1 cellular context compared by ENCODE assay signal in the genomic region with DNA sequence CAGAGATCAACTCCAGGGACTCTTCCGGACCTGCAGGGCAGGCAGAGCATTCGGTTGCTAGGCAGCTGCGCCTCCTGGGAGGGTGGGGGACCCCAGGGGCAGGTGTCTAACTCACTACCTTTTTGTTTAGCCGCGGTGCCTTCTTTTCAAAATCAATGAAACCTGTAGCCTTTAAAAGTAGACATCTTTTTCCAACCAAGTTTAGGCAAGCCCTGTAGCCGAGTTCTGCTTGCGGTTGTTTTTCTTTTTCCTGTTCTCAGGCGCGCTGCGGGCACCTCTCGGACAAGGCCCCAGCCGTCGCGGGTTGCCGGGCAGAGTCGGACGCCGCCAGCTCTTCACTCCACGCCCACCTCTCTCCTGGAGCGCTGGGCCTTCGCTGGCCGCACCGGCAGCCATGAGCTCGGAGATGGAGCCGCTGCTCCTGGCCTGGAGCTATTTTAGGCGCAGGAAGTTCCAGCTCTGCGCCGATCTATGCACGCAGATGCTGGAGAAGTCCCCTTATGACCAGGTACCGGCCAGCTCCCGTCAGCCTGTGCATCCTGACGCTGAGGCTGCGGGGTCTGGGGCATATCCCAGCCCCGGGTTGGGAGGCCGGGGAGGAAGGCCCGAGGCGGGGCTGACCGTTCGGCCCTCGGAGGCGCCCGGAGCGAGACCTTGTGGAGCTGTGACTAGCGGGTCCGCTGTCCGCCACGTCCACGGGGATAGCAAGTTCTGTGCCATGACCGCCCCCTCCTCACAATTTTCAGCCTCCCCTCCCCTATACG.
TF ChIP-seq lines count a peak whose summit lies in the region.

A gene (plus strand): TSS at position 338 of the 764 bp plus-strand sequence. CDS start 57 bp downstream, at position 395.

TF ChIP-seq in HepG2, 621 proteins besides CTCF, POLR2A, EP300 and RAD21 (continued from another document and continues in another):
- TF ChIP-seq KLF6 (CRISPR knock-in tag; IDR thresholded peaks at IDR 0.05) (peak; percentile 75), FOSL1 (CRISPR knock-in tag; IDR thresholded peaks at IDR 0.05; ENCODE audit: borderline replicate concordance) (0 out of 2 replicates have a peak, but pooled peaks have one; percentile 15), HNRNPUL1 (IDR thresholded peaks at IDR 0.05; ENCODE audit: low read depth, low read length) (no peak), ZNF501 (CRISPR knock-in tag; IDR thresholded peaks at IDR 0.05) (peak; percentile 91), WIZ (CRISPR knock-in tag; IDR thresholded peaks at IDR 0.05) (no peak), SMARCC2 (IDR thresholded peaks at IDR 0.05) (no peak), ZSCAN30 (CRISPR knock-in tag; IDR thresholded peaks at IDR 0.05) (no peak), KMT2B (CRISPR knock-in tag; IDR thresholded peaks at IDR 0.05) (peak; percentile 73), NR2F2 (IDR thresholded peaks at IDR 0.05; ENCODE audit: borderline replicate concordance, low read depth) (no peak), AGO1 (IDR thresholded peaks at IDR 0.05; ENCODE audit: low read depth, low read length, poor library complexity, severe bottlenecking) (no peak), KDM5A (IDR thresholded peaks at IDR 0.05; ENCODE audit: borderline replicate concordance, low read length) (peak; percentile 66; the same call in 1 of the 2 replicates), ZNF460 (CRISPR knock-in tag; IDR thresholded peaks at IDR 0.05; ENCODE audit: borderline replicate concordance) (peak; percentile 36; the same call in 1 of the 2 replicates), KLF9 (CRISPR knock-in tag; IDR thresholded peaks at IDR 0.05; ENCODE audit: low read depth) (peak; percentile 83), FOSL2 (CRISPR knock-in tag; IDR thresholded peaks at IDR 0.05) (peak; percentile 36; the same call in 1 of the 2 replicates), ZNF451 (CRISPR knock-in tag; IDR thresholded peaks at IDR 0.05) (peak; percentile 95), ZNF891 (CRISPR knock-in tag; IDR thresholded peaks at IDR 0.05) (peak; percentile 90; the same call in 1 of the 2 replicates), PHF8 (CRISPR knock-in tag; IDR thresholded peaks at IDR 0.05) (peak; percentile 99), ZNF616 (CRISPR knock-in tag; IDR thresholded peaks at IDR 0.05; ENCODE audit: low read depth) (peak; percentile 78; the same call in 1 of the 2 replicates), ZNF577 (CRISPR knock-in tag; IDR thresholded peaks at IDR 0.05; ENCODE audit: borderline replicate concordance, low read depth) (no peak), KDM1A (CRISPR knock-in tag; IDR thresholded peaks at IDR 0.05) (no peak), PHF5A (CRISPR knock-in tag; IDR thresholded peaks at IDR 0.05; ENCODE audit: low read depth, unreplicated experiment) (no peak), SRF (IDR thresholded peaks at IDR 0.05; ENCODE audit: low read depth, low read length) (no peak), JARID2 (CRISPR knock-in tag; IDR thresholded peaks at IDR 0.05; ENCODE audit: insufficient replicate concordance) (no peak), ZNF549 (CRISPR knock-in tag; IDR thresholded peaks at IDR 0.05) (no peak), RCOR2 (CRISPR knock-in tag; IDR thresholded peaks at IDR 0.05) (no peak), SAP130 (CRISPR knock-in tag; IDR thresholded peaks at IDR 0.05; ENCODE audit: low read depth) (peak; percentile 98), IKZF1 (IDR thresholded peaks at IDR 0.05) (no peak), SMAD9 (CRISPR knock-in tag; IDR thresholded peaks at IDR 0.05) (no peak), KMT2A (CRISPR knock-in tag; IDR thresholded peaks at IDR 0.05) (peak; percentile 91), CEBPB (IDR thresholded peaks at IDR 0.05; ENCODE audit: borderline replicate concordance, low read depth, low read length) (no peak), ZNF317 (CRISPR knock-in tag; IDR thresholded peaks at IDR 0.05) (0 out of 2 replicates have a peak, but pooled peaks have one; percentile 72), ZNF138 (CRISPR knock-in tag; IDR thresholded peaks at IDR 0.05; ENCODE audit: low read depth) (peak; percentile 52; the same call in 1 of the 2 replicates), RBM22 (optimal IDR thresholded peaks at IDR 0.05; ENCODE audit: low read length) (peak; percentile 64), ZNF670 (CRISPR knock-in tag; IDR thresholded peaks at IDR 0.05; ENCODE audit: borderline replicate concordance) (peak; percentile 66; the same call in 1 of the 2 replicates), SMARCE1 (IDR thresholded peaks at IDR 0.05; ENCODE audit: borderline replicate concordance) (no peak), ZSCAN21 (CRISPR knock-in tag; IDR thresholded peaks at IDR 0.05; ENCODE audit: borderline replicate concordance) (peak; percentile 46; the same call in 1 of the 2 replicates), ZFX (CRISPR knock-in tag; IDR thresholded peaks at IDR 0.05; ENCODE audit: low read depth) (peak; percentile 99), EED (CRISPR knock-in tag; IDR thresholded peaks at IDR 0.05) (0 out of 2 replicates have a peak, but pooled peaks have one; percentile 81), XBP1 (CRISPR knock-in tag; IDR thresholded peaks at IDR 0.05) (0 out of 2 replicates have a peak, but pooled peaks have one; percentile 20), LCORL (IDR thresholded peaks at IDR 0.05) (no peak), LCORL (CRISPR knock-in tag; IDR thresholded peaks at IDR 0.05) (peak; percentile 74), CC2D1A (CRISPR knock-in tag; IDR thresholded peaks at IDR 0.05) (no peak), KDM2A (CRISPR knock-in tag; IDR thresholded peaks at IDR 0.05; ENCODE audit: borderline replicate concordance, low read depth) (peak; percentile 88; the same call in 1 of the 2 replicates)
- TF ChIP-seq, protein P1, sequence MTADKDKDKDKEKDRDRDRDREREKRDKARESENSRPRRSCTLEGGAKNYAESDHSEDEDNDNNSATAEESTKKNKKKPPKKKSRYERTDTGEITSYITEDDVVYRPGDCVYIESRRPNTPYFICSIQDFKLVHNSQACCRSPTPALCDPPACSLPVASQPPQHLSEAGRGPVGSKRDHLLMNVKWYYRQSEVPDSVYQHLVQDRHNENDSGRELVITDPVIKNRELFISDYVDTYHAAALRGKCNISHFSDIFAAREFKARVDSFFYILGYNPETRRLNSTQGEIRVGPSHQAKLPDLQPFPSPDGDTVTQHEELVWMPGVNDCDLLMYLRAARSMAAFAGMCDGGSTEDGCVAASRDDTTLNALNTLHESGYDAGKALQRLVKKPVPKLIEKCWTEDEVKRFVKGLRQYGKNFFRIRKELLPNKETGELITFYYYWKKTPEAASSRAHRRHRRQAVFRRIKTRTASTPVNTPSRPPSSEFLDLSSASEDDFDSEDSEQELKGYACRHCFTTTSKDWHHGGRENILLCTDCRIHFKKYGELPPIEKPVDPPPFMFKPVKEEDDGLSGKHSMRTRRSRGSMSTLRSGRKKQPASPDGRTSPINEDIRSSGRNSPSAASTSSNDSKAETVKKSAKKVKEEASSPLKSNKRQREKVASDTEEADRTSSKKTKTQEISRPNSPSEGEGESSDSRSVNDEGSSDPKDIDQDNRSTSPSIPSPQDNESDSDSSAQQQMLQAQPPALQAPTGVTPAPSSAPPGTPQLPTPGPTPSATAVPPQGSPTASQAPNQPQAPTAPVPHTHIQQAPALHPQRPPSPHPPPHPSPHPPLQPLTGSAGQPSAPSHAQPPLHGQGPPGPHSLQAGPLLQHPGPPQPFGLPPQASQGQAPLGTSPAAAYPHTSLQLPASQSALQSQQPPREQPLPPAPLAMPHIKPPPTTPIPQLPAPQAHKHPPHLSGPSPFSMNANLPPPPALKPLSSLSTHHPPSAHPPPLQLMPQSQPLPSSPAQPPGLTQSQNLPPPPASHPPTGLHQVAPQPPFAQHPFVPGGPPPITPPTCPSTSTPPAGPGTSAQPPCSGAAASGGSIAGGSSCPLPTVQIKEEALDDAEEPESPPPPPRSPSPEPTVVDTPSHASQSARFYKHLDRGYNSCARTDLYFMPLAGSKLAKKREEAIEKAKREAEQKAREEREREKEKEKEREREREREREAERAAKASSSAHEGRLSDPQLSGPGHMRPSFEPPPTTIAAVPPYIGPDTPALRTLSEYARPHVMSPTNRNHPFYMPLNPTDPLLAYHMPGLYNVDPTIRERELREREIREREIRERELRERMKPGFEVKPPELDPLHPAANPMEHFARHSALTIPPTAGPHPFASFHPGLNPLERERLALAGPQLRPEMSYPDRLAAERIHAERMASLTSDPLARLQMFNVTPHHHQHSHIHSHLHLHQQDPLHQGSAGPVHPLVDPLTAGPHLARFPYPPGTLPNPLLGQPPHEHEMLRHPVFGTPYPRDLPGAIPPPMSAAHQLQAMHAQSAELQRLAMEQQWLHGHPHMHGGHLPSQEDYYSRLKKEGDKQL (CRISPR knock-in tag; IDR thresholded peaks at IDR 0.05; ENCODE audit: low read depth): 0 out of 2 replicates have a peak, but pooled peaks have one; percentile 12
- TF ChIP-seq, protein P2, sequence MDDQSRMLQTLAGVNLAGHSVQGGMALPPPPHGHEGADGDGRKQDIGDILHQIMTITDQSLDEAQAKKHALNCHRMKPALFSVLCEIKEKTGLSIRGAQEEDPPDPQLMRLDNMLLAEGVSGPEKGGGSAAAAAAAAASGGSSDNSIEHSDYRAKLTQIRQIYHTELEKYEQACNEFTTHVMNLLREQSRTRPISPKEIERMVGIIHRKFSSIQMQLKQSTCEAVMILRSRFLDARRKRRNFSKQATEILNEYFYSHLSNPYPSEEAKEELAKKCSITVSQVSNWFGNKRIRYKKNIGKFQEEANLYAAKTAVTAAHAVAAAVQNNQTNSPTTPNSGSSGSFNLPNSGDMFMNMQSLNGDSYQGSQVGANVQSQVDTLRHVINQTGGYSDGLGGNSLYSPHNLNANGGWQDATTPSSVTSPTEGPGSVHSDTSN (CRISPR knock-in tag; IDR thresholded peaks at IDR 0.05; ENCODE audit: borderline replicate concordance): 0 out of 2 replicates have a peak, but pooled peaks have one; percentile 15
- TF ChIP-seq, protein P3, sequence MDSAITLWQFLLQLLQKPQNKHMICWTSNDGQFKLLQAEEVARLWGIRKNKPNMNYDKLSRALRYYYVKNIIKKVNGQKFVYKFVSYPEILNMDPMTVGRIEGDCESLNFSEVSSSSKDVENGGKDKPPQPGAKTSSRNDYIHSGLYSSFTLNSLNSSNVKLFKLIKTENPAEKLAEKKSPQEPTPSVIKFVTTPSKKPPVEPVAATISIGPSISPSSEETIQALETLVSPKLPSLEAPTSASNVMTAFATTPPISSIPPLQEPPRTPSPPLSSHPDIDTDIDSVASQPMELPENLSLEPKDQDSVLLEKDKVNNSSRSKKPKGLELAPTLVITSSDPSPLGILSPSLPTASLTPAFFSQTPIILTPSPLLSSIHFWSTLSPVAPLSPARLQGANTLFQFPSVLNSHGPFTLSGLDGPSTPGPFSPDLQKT (CRISPR knock-in tag; IDR thresholded peaks at IDR 0.05; ENCODE audit: borderline replicate concordance): no peak
- TF ChIP-seq, protein P4, sequence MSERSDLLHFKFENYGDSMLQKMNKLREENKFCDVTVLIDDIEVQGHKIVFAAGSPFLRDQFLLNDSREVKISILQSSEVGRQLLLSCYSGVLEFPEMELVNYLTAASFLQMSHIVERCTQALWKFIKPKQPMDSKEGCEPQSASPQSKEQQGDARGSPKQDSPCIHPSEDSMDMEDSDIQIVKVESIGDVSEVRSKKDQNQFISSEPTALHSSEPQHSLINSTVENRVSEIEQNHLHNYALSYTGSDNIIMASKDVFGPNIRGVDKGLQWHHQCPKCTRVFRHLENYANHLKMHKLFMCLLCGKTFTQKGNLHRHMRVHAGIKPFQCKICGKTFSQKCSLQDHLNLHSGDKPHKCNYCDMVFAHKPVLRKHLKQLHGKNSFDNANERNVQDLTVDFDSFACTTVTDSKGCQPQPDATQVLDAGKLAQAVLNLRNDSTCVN (CRISPR knock-in tag; IDR thresholded peaks at IDR 0.05; ENCODE audit: borderline replicate concordance): no peak; the same call in 1 of the 2 replicates
- TF ChIP-seq, protein P5, sequence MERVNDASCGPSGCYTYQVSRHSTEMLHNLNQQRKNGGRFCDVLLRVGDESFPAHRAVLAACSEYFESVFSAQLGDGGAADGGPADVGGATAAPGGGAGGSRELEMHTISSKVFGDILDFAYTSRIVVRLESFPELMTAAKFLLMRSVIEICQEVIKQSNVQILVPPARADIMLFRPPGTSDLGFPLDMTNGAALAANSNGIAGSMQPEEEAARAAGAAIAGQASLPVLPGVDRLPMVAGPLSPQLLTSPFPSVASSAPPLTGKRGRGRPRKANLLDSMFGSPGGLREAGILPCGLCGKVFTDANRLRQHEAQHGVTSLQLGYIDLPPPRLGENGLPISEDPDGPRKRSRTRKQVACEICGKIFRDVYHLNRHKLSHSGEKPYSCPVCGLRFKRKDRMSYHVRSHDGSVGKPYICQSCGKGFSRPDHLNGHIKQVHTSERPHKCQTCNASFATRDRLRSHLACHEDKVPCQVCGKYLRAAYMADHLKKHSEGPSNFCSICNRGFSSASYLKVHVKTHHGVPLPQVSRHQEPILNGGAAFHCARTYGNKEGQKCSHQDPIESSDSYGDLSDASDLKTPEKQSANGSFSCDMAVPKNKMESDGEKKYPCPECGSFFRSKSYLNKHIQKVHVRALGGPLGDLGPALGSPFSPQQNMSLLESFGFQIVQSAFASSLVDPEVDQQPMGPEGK (CRISPR knock-in tag; IDR thresholded peaks at IDR 0.05): peak; percentile 9; the same call in 1 of the 2 replicates
- TF ChIP-seq, protein P6, sequence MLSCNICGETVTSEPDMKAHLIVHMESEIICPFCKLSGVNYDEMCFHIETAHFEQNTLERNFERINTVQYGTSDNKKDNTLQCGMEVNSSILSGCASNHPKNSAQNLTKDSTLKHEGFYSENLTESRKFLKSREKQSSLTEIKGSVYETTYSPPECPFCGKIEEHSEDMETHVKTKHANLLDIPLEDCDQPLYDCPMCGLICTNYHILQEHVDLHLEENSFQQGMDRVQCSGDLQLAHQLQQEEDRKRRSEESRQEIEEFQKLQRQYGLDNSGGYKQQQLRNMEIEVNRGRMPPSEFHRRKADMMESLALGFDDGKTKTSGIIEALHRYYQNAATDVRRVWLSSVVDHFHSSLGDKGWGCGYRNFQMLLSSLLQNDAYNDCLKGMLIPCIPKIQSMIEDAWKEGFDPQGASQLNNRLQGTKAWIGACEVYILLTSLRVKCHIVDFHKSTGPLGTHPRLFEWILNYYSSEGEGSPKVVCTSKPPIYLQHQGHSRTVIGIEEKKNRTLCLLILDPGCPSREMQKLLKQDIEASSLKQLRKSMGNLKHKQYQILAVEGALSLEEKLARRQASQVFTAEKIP (CRISPR knock-in tag; IDR thresholded peaks at IDR 0.05; ENCODE audit: borderline replicate concordance): no peak
- TF ChIP-seq, protein P7, sequence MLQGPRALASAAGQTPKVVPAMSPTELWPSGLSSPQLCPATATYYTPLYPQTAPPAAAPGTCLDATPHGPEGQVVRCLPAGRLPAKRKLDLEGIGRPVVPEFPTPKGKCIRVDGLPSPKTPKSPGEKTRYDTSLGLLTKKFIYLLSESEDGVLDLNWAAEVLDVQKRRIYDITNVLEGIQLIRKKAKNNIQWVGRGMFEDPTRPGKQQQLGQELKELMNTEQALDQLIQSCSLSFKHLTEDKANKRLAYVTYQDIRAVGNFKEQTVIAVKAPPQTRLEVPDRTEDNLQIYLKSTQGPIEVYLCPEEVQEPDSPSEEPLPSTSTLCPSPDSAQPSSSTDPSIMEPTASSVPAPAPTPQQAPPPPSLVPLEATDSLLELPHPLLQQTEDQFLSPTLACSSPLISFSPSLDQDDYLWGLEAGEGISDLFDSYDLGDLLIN (CRISPR knock-in tag; IDR thresholded peaks at IDR 0.05; ENCODE audit: borderline replicate concordance): no peak
- TF ChIP-seq, protein P8, sequence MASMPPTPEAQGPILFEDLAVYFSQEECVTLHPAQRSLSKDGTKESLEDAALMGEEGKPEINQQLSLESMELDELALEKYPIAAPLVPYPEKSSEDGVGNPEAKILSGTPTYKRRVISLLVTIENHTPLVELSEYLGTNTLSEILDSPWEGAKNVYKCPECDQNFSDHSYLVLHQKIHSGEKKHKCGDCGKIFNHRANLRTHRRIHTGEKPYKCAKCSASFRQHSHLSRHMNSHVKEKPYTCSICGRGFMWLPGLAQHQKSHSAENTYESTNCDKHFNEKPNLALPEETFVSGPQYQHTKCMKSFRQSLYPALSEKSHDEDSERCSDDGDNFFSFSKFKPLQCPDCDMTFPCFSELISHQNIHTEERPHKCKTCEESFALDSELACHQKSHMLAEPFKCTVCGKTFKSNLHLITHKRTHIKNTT (CRISPR knock-in tag; IDR thresholded peaks at IDR 0.05): no peak
